Comparison of ENCODE assay signal across 20 cellular contexts in the genomic region with DNA sequence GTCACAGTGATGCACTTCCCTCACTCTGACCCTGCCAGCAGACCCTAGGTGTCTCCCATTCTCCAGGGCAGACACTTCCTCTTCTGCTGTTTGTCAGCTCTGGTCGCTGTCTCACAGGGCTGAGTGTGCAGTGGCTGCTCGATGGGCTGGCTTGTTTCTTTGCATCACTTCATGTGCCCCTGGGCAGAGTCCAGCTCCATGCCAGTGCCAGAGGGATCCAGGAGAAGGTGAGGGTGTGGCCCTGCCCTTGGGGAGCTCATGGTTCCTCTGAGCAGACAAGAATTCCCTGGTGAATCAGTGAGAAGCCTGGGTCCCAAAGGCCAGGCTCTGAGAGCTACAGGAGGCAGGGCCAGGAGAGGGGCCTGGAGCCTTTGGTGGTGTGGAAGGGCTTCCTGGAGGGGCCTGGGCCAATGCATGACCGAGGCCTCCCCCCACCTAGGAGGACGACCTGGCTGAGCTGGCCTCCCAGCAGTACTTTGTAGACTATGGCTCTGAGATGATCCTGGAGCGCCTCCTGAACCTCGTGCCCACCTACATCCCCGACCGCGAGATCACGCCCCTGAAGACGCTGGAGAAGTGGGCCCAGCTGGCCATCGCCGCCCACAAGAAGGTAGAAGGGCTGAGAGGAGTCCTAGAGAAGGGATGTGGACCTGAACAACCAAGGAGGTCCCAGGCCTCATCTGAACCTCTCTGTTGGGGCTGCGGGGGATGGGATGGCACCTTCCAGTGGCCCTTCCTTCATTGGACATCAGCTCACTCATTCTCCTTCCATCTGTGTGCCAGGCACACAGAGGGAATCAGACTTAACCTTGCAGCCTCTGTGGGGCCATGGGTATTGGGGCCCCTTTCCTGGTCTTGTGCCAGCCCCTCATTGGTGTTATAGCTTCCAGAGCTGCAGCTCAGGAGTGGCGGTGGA.
A peak's percentile ranks its signal among the peaks of the same experiment; 100 is the strongest.
DNase-seq lines count a peak whose midpoint lies in the region; ATAC-seq, FAIRE-seq and TF ChIP-seq lines count a peak whose summit lies in the region.
"Had no signal": no experiment of that assay in that cellular context is flagged by ENCODE, and none has a peak within 500 bp of the region (broad histone marks: within the 10 kb centered on the region; RNA-seq: fewer than 3 reads in every experiment).

No MANE protein-coding gene starts in this region.

- H3K4me1 Mint-ChIP-seq in stimulated activated naive B cell treated with anti-CD40 and anti-IgM and Interleukin-4, amounts not matched to agents 10 μg/mL and 1 μg/mL and 100 μg/mL, for 72 hours, result peaks cover 0 to 2% of the 10 kb centered on the region in 2 donors
- H3K4me1 Mint-ChIP-seq in Caco-2 (ENCODE audit: low read depth, unreplicated experiment), result no peaks in the 10 kb centered on the region
- no peaks in the 10 kb centered on the region for H3K4me1 Mint-ChIP-seq in activated CD4-positive, alpha-beta memory T cell treated with anti-CD3 and anti-CD28 coated beads, Interleukin-2, amount 10 ng/mL, durations not matched to agents 7 days and 5 days

- H3K36me3 ChIP-seq in kidney (ENCODE audit: control insufficient read depth in 1 of 2, insufficient read depth in 2 of 2, low read length in 2 of 2) (peaks cover 0 to 1% of the 10 kb centered on the region in 2 donors), Caco-2 (ENCODE audit: control insufficient read depth, insufficient read depth, low read length) (no peaks in the 10 kb centered on the region)
- H3K36me3 ChIP-seq: MG63, SJSA1 had no signal

- H3K4me3 Mint-ChIP-seq in stimulated activated naive B cell treated with anti-CD40 and anti-IgM and Interleukin-4, amounts not matched to agents 10 μg/mL and 1 μg/mL and 100 μg/mL, for 72 hours, result no peak overlapping the region
- no peak overlapping the region for H3K4me3 Mint-ChIP-seq in Caco-2 (ENCODE audit: unreplicated experiment)
- H3K4me3 Mint-ChIP-seq in activated CD4-positive, alpha-beta memory T cell treated with anti-CD3 and anti-CD28 coated beads, Interleukin-2, amount 10 ng/mL, durations not matched to agents 7 days and 5 days, result no peak overlapping the region

- H3K9ac ChIP-seq in kidney (ENCODE audit: low read length in 2 of 2), result no peak overlapping the region

- H3K36me3 Mint-ChIP-seq in stimulated activated naive B cell treated with anti-CD40 and anti-IgM and Interleukin-4, amounts not matched to agents 10 μg/mL and 1 μg/mL and 100 μg/mL, for 72 hours, result no peaks in the 10 kb centered on the region
- H3K36me3 Mint-ChIP-seq in Caco-2 (ENCODE audit: insufficient read depth, unreplicated experiment), result no peaks in the 10 kb centered on the region
- no peaks in the 10 kb centered on the region for H3K36me3 Mint-ChIP-seq in activated CD4-positive, alpha-beta memory T cell treated with anti-CD3 and anti-CD28 coated beads, Interleukin-2, amount 10 ng/mL, durations not matched to agents 7 days and 5 days (ENCODE audit: low read depth)

- no peaks in the 10 kb centered on the region for H3K27me3 ChIP-seq in Caco-2 (replicated peaks; ENCODE audit: control insufficient read depth, insufficient read depth, low read length)
- H3K27me3 ChIP-seq: MG63, SJSA1 had no signal

- FAIRE-seq in kidney (lab: Jason Lieb, UNC), result no peak
- FAIRE-seq: A549 had no signal

- no TSS peak for BruUV-seq in Caco-2 (replicated peaks; lab: Mats Ljungman, UMichigan)

- no peak overlapping the region for H3K27ac ChIP-seq in kidney (ENCODE audit: low read depth in 2 of 2, low read length in 2 of 2)
- H3K27ac ChIP-seq: A549, C4-2B, SJSA1 had no signal

- intact Hi-C loops in Right ventricle myocardium superior (cut with DNase I), result loop anchor here (5.0 kb wide), 1 partner anchor 353 kb away; no protein-coding TSS in a partner anchor
- intact Hi-C loops in cardiac septum (cut with DNase I), result loop anchor here (2.0 kb wide), 1 partner anchor 355 kb away; no protein-coding TSS in a partner anchor
- intact Hi-C loops in kidney (cut with DNase I), result loop anchor here (10.0 kb wide), 1 partner anchor 341 kb away; no protein-coding TSS in a partner anchor
- intact Hi-C loops in Caco-2 (cut with micrococcal nuclease; ENCODE audit: unreplicated experiment), result loop anchor here (10.0 kb wide), 2 partner anchors 181 to 221 kb away; no protein-coding TSS in a partner anchor

- POLR2A ChIA-PET in Caco-2 (lab: Charles Lee), result no interaction called here
- POLR2A ChIA-PET in activated CD4-positive, alpha-beta memory T cell treated with anti-CD3 and anti-CD28 coated beads, Interleukin-2, amount 10 ng/mL, durations not matched to agents 7 days and 5 days (lab: Charles Lee), result no interaction called here

- no peak overlapping the region for H3K4me3 ChIP-seq in kidney (ENCODE audit: low read length in 2 of 2)
- H3K4me3 ChIP-seq in Caco-2 (ENCODE audit: low read depth, low read length), result no peak overlapping the region
- H3K4me3 ChIP-seq: A549, MG63, SJSA1 had no signal

- peak; percentile 27 for DNase-seq in Right ventricle myocardium superior
- no peak for DNase-seq in cardiac septum (ENCODE audit: low spot score)
- DNase-seq in MV-4-11 (lab: John Stamatoyannopoulos, UW), result peak; percentile 50
- DNase-seq in kidney, result peak; percentile 54
- no peak for DNase-seq in stimulated activated naive B cell treated with anti-CD40 and anti-IgM and Interleukin-4, amounts not matched to agents 10 μg/mL and 1 μg/mL and 100 μg/mL, for 72 hours
- DNase-seq in Caco-2, result no peak
- DNase-seq in activated CD4-positive, alpha-beta memory T cell treated with anti-CD3 and anti-CD28 coated beads, Interleukin-2, amount 10 ng/mL, durations not matched to agents 7 days and 5 days, result no peak
- DNase-seq in foreskin melanocyte, result no peak
- DNase-seq: DMS 273 treated with DMSO at 0.1 percent for 48 hours, GOT3, MG63, NCI-H1417 treated with DMSO at 0.1 percent for 48 hours, NCI-H1930, NCI-H2171 treated with DMSO at 0.1 percent for 48 hours, NCI-H446 treated with DMSO at 0.1 percent for 48 hours, NCI-H748 treated with DMSO at 0.1 percent for 48 hours, OCI-M1 had no signal

- H3K4me1 ChIP-seq in kidney (ENCODE audit: control insufficient read depth in 1 of 2, insufficient read depth in 1 of 2, low read depth in 1 of 2, low read length in 2 of 2) (peaks cover 0 to 3% of the 10 kb centered on the region in 2 donors), Caco-2 (no peaks in the 10 kb centered on the region)
- H3K4me1 ChIP-seq: A549, SJSA1 had no signal

- no peak overlapping the region for H3K27ac Mint-ChIP-seq in stimulated activated naive B cell treated with anti-CD40 and anti-IgM and Interleukin-4, amounts not matched to agents 10 μg/mL and 1 μg/mL and 100 μg/mL, for 72 hours
- H3K27ac Mint-ChIP-seq in Caco-2 (ENCODE audit: unreplicated experiment), result no peak overlapping the region
- H3K27ac Mint-ChIP-seq in activated CD4-positive, alpha-beta memory T cell treated with anti-CD3 and anti-CD28 coated beads, Interleukin-2, amount 10 ng/mL, durations not matched to agents 7 days and 5 days, result no peak overlapping the region

- H3K9me3 ChIP-seq in kidney (ENCODE audit: control insufficient read depth in 1 of 2, low read length in 2 of 2) (no peaks in the 10 kb centered on the region), Caco-2 (no peaks in the 10 kb centered on the region)
- H3K9me3 ChIP-seq: A549, MG63, SJSA1 had no signal

- TF ChIP-seq CTCF in kidney (IDR thresholded peaks at IDR 0.05; ENCODE audit: borderline replicate concordance, extremely low read depth, insufficient read depth), result no peak
- TF ChIP-seq CTCF in Caco-2 (IDR thresholded peaks at IDR 0.05; ENCODE audit: insufficient read depth in 1 of 2, low read depth in 1 of 2, low read length in 1 of 2, severe bottlenecking in 1 of 2, unreplicated experiment in 1 of 2), result no peak

- H3K9me3 Mint-ChIP-seq in stimulated activated naive B cell treated with anti-CD40 and anti-IgM and Interleukin-4, amounts not matched to agents 10 μg/mL and 1 μg/mL and 100 μg/mL, for 72 hours, result no peaks in the 10 kb centered on the region
- H3K9me3 Mint-ChIP-seq in Caco-2 (ENCODE audit: unreplicated experiment), result no peaks in the 10 kb centered on the region
- H3K9me3 Mint-ChIP-seq in activated CD4-positive, alpha-beta memory T cell treated with anti-CD3 and anti-CD28 coated beads, Interleukin-2, amount 10 ng/mL, durations not matched to agents 7 days and 5 days, result no peaks in the 10 kb centered on the region

- CTCF ChIA-PET in Caco-2 (lab: Charles Lee), result interaction anchor here (0.5 to 2.0 kb wide), 4 partner anchors 8 to 309 kb away, joined by 3 to 5 read pairs (median 4); no protein-coding TSS in a partner anchor
- CTCF ChIA-PET in activated CD4-positive, alpha-beta memory T cell treated with anti-CD3 and anti-CD28 coated beads, Interleukin-2, amount 10 ng/mL, durations not matched to agents 7 days and 5 days (lab: Charles Lee), result interaction anchor here (2.6 kb wide), 1 partner anchor 67 kb away, joined by 9 read pairs; a partner anchor contains a TSS

- peaks cover 0 to 4% of the 10 kb centered on the region in 2 donors for H3K27me3 Mint-ChIP-seq in stimulated activated naive B cell treated with anti-CD40 and anti-IgM and Interleukin-4, amounts not matched to agents 10 μg/mL and 1 μg/mL and 100 μg/mL, for 72 hours
- no peaks in the 10 kb centered on the region for H3K27me3 Mint-ChIP-seq in Caco-2 (ENCODE audit: insufficient read depth, unreplicated experiment)
- H3K27me3 Mint-ChIP-seq in activated CD4-positive, alpha-beta memory T cell treated with anti-CD3 and anti-CD28 coated beads, Interleukin-2, amount 10 ng/mL, durations not matched to agents 7 days and 5 days, result no peaks in the 10 kb centered on the region

- ATAC-seq in Right ventricle myocardium superior (ENCODE audit: poor library complexity), result no peak
- ATAC-seq in stimulated activated naive B cell treated with anti-CD40 and anti-IgM and Interleukin-4, amounts not matched to agents 10 μg/mL and 1 μg/mL and 100 μg/mL, for 72 hours (replicated peaks), result peak; percentile 23 to 31
- ATAC-seq: A549 had no signal

Comparison
In these comparisons a context has a peak if more than half of its experiments do, and no peak if none do; other contexts are left out.
1. DNase-seq: peak in Right ventricle myocardium superior (single experiment), MV-4-11 (single experiment) and kidney (single experiment); none in cardiac septum (single experiment), stimulated activated naive B cell treated with anti-CD40 and anti-IgM and Interleukin-4, amounts not matched to agents 10 μg/mL and 1 μg/mL and 100 μg/mL, for 72 hours (single experiment), Caco-2 (0 of 2), activated CD4-positive, alpha-beta memory T cell treated with anti-CD3 and anti-CD28 coated beads, Interleukin-2, amount 10 ng/mL, durations not matched to agents 7 days and 5 days (single experiment) and foreskin melanocyte (single experiment).